In the genomic region with DNA sequence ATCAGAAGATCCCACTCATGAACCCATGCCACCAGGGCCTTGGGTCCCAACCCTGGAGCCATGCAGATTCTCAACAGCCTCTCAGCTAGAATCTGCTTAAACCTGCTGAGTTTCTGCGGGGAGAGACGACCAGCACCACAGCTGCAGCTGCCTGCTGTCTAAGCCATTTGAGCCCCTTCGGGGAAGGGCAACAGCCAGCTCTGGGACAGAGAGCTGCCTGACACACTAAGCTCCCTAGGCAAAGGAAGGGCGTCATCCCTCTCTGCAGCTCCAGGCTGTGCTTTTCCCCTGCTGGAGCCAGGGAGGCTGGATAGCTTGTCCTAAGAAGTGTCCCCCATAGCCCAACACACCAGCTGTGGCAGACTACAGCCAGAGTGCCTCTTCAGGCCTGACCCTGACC, we compare ENCODE assay signal across 1 cellular context.
TF ChIP-seq lines count a peak whose summit lies in the region.

No MANE protein-coding gene starts in this region.

TF ChIP-seq in IMR-90, 13 proteins besides CTCF, POLR2A, EP300 and RAD21 (continued from another document):
- TF ChIP-seq, protein P1, sequence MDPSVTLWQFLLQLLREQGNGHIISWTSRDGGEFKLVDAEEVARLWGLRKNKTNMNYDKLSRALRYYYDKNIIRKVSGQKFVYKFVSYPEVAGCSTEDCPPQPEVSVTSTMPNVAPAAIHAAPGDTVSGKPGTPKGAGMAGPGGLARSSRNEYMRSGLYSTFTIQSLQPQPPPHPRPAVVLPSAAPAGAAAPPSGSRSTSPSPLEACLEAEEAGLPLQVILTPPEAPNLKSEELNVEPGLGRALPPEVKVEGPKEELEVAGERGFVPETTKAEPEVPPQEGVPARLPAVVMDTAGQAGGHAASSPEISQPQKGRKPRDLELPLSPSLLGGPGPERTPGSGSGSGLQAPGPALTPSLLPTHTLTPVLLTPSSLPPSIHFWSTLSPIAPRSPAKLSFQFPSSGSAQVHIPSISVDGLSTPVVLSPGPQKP (IDR thresholded peaks at IDR 0.05; ENCODE audit: borderline replicate concordance, low read depth, low read length), result no peak
- TF ChIP-seq MAFK (IDR thresholded peaks at IDR 0.05; ENCODE audit: low read depth, low read length), result no peak
- TF ChIP-seq NFE2L2 (IDR thresholded peaks at IDR 0.05; ENCODE audit: low read depth, low read length), result no peak
- no peak for TF ChIP-seq CHD1 (IDR thresholded peaks at IDR 0.05; ENCODE audit: low read depth, low read length)
- no peak for TF ChIP-seq MXI1 (IDR thresholded peaks at IDR 0.05; ENCODE audit: borderline replicate concordance, low read depth, low read length)
- no peak for TF ChIP-seq CEBPB (IDR thresholded peaks at IDR 0.05; ENCODE audit: low read depth, low read length)
- TF ChIP-seq MAZ (IDR thresholded peaks at IDR 0.05; ENCODE audit: borderline replicate concordance, low read depth, low read length), result no peak
